10 cellular contexts compared by ENCODE assay signal in genomic region chr2:128304330-128304714, GRCh38. TPM values are rescaled to one million over a fixed set of nuclear protein-coding genes. Genes with fewer than 3 reads are reported as not detected.
DNase-seq lines count a peak whose midpoint lies in the region; ATAC-seq and TF ChIP-seq lines count a peak whose summit lies in the region.
"Had no signal": no experiment of that assay in that cellular context is flagged by ENCODE, and none has a peak within 500 bp of the region (broad histone marks: within the 10 kb centered on the region; RNA-seq: fewer than 3 reads in every experiment).

No MANE protein-coding gene starts in this region.

- no peaks in the 10 kb centered on the region for H3K9me3 ChIP-seq in RWPE2 (ENCODE audit: severe bottlenecking)
- H3K9me3 ChIP-seq in gastroesophageal sphincter, result no peaks in the 10 kb centered on the region
- H3K9me3 ChIP-seq in psoas muscle, result no peaks in the 10 kb centered on the region

- intact Hi-C loops in psoas muscle (cut with DNase I), result no loop called here

- peaks cover 6% of the 10 kb centered on the region for H3K79me2 ChIP-seq in ACC112 (ENCODE audit: control insufficient read depth, insufficient read depth, low read length, unreplicated experiment)

- H3K27ac ChIP-seq in ACC112 (ENCODE audit: low read depth, low read length), result peak overlapping the region; percentile 87
- H3K27ac ChIP-seq in RWPE2 (ENCODE audit: poor library complexity, severe bottlenecking), result peak overlapping the region; percentile 97
- peak overlapping the region in 3 of 4 donors; percentile 71 to 78 (median 77) for H3K27ac ChIP-seq in gastroesophageal sphincter
- peak overlapping the region; percentile 80 for H3K27ac ChIP-seq in psoas muscle

- H3K4me1 ChIP-seq in ACC112 (ENCODE audit: control insufficient read depth, insufficient read depth, low read length, unreplicated experiment), result peaks cover 47% of the 10 kb centered on the region
- H3K4me1 ChIP-seq in RWPE2 (ENCODE audit: insufficient read depth, poor library complexity, severe bottlenecking), result peaks cover 49% of the 10 kb centered on the region
- peaks cover 5 to 95% (median 47%) of the 10 kb centered on the region in 3 donors for H3K4me1 ChIP-seq in gastroesophageal sphincter
- peaks cover 55% of the 10 kb centered on the region for H3K4me1 ChIP-seq in psoas muscle

- no CpG with 5 or more reads among the region's 5 CpGs for whole genome bisulfite sequencing in gastroesophageal sphincter (ENCODE audit: low coverage in 1 of 2), 2 donors
- WGBS in psoas muscle, 3 donors, result 65 to 82% (median 69%) methylated on average over 5 of the region's 5 CpGs

- DNase-seq in RWPE2 (ENCODE audit: low spot score) (no peak), psoas muscle (peak; percentile 4 to 38), DMS114 treated with DMSO at 0.1 percent for 48 hours (lab: John Stamatoyannopoulos, UW; ENCODE audit: unreplicated experiment) (no peak), NCI-H748 treated with DMSO at 0.1 percent for 48 hours (lab: John Stamatoyannopoulos, UW) (no peak), amygdala (lab: John Stamatoyannopoulos, UW) (no peak)
- no peak for DNase-seq in activated CD8-positive, alpha-beta memory T cell treated with anti-CD3 and anti-CD28 coated beads, Interleukin-2, amount 50 U/mL, for 48 hours
- DNase-seq: dorsolateral prefrontal cortex had no signal

- H3K4me3 ChIP-seq in ACC112 (ENCODE audit: low read depth, low read length), result no peak overlapping the region
- H3K4me3 ChIP-seq in RWPE2 (ENCODE audit: severe bottlenecking), result no peak overlapping the region
- H3K4me3 ChIP-seq in gastroesophageal sphincter, result no peak overlapping the region
- no peak overlapping the region for H3K4me3 ChIP-seq in psoas muscle

- H3K36me3 ChIP-seq in ACC112 (ENCODE audit: insufficient read depth, low read length), result no peaks in the 10 kb centered on the region
- no peaks in the 10 kb centered on the region for H3K36me3 ChIP-seq in RWPE2 (ENCODE audit: low read depth)
- no peaks in the 10 kb centered on the region for H3K36me3 ChIP-seq in gastroesophageal sphincter
- H3K36me3 ChIP-seq in psoas muscle (ENCODE audit: insufficient read depth in 1 of 2, low read depth in 1 of 2), result no peaks in the 10 kb centered on the region

- TF ChIP-seq CTCF in RWPE2 (IDR thresholded peaks at IDR 0.05; ENCODE audit: poor library complexity, severe bottlenecking), result no peak
- TF ChIP-seq CTCF in gastroesophageal sphincter (IDR thresholded peaks at IDR 0.05), result no peak
- no peak for TF ChIP-seq CTCF in psoas muscle (IDR thresholded peaks at IDR 0.05)

- ATAC-seq in RWPE2 (ENCODE audit: low read depth), result no peak
- no peak for ATAC-seq in gastroesophageal sphincter
- no peak for ATAC-seq in psoas muscle
- ATAC-seq: activated T-helper 17 cell treated with anti-CD3 and anti-CD28 coated beads, Interleukin-2, amount 50 U/mL, for 72 hours had no signal

- H2AFZ ChIP-seq in ACC112 (ENCODE audit: low read length, unreplicated experiment), result no peak overlapping the region

- no peak for TF ChIP-seq EP300 in gastroesophageal sphincter (IDR thresholded peaks at IDR 0.05)

- TF ChIP-seq POLR2A in gastroesophageal sphincter (IDR thresholded peaks at IDR 0.05), result no peak

- H3K27me3 ChIP-seq in ACC112 (ENCODE audit: insufficient read depth, low read length), result no peaks in the 10 kb centered on the region
- H3K27me3 ChIP-seq in RWPE2 (ENCODE audit: insufficient read depth, poor library complexity, severe bottlenecking), result no peaks in the 10 kb centered on the region
- H3K27me3 ChIP-seq in gastroesophageal sphincter, result no peaks in the 10 kb centered on the region
- H3K27me3 ChIP-seq in psoas muscle (ENCODE audit: insufficient read depth in 3 of 3, low read length in 2 of 3), result no peaks in the 10 kb centered on the region
- H3K27me3 ChIP-seq: dorsolateral prefrontal cortex had no signal

RNA-seq across cellular contexts. Expression of gene HS6ST1, which starts 14.3 kb away (rescaled TPM):
- total RNA-seq in gastroesophageal sphincter (10 to 100 TPM; 20.5 to 43.6 (median 32.1) TPM), psoas muscle (10 to 100 TPM; 29.3 to 68.7 (median 44.6) TPM)
- polyA plus RNA-seq in psoas muscle, result 10 to 100 TPM; 13.6 to 90.9 (median 20.0) TPM

Comparison
In these comparisons a context has a peak if more than half of its experiments do, and no peak if none do; other contexts are left out.
1. DNase-seq: peak in psoas muscle (2 of 2); none in RWPE2 (single experiment), DMS114 treated with DMSO at 0.1 percent for 48 hours (single experiment), NCI-H748 treated with DMSO at 0.1 percent for 48 hours (single experiment), activated CD8-positive, alpha-beta memory T cell treated with anti-CD3 and anti-CD28 coated beads, Interleukin-2, amount 50 U/mL, for 48 hours (single experiment) and amygdala (0 of 56).
2. Peak in every context shown above with its lines, with median percentiles within 50 percentile points of each other: H3K27ac ChIP-seq.